In genomic region chr4:81802308-81802846, GRCh38 we compare ENCODE assay signal across 22 cellular contexts.
"Had no signal": no experiment of that assay in that cellular context is flagged by ENCODE, and none has a peak within 500 bp of the region (broad histone marks: within the 10 kb centered on the region; RNA-seq: fewer than 3 reads in every experiment).

No MANE protein-coding gene starts in this region.

- H3K27ac ChIP-seq: colonic mucosa, heart left ventricle, neutrophil, psoas muscle, sigmoid colon, skin epidermis, stomach, thoracic aorta, transverse colon had no signal

- H3K4me3 Mint-ChIP-seq: endodermal cell; naive thymus-derived CD8-positive, alpha-beta T cell had no signal

- H3K9me3 ChIP-seq: colonic mucosa, mucosa of descending colon, neutrophil, psoas muscle, sigmoid colon, stomach, thoracic aorta, transverse colon had no signal

- H3K27ac Mint-ChIP-seq: endodermal cell; naive thymus-derived CD8-positive, alpha-beta T cell had no signal

- H3K4me1 ChIP-seq: colonic mucosa, heart left ventricle, psoas muscle, sigmoid colon, stomach, transverse colon had no signal

- H3K36me3 ChIP-seq: colonic mucosa, heart left ventricle, neutrophil, sigmoid colon, stomach, thoracic aorta, transverse colon had no signal

- DNase-seq: colonic mucosa; dermis blood vessel endothelial cell; endodermal cell; erythroblast; foreskin melanocyte; heart left ventricle; hippocampal formation; left colon; mammary epithelial cell; mucosa of descending colon; naive thymus-derived CD8-positive, alpha-beta T cell; psoas muscle; retina; sigmoid colon; stimulated activated CD4-positive, alpha-beta T cell treated with anti-CD3 and anti-CD28 coated beads, Interleukin-12 subunit alpha, Interleukin-12 subunit beta, amount 100 ng/mL, for 4 hours; stimulated activated naive CD4-positive, alpha-beta T cell; stomach; substantia nigra; transverse colon had no signal

- H3K27me3 ChIP-seq: colonic mucosa, heart left ventricle, neutrophil, sigmoid colon, stomach, transverse colon had no signal

- H3K36me3 Mint-ChIP-seq: naive thymus-derived CD8-positive, alpha-beta T cell had no signal

- H3K4me3 ChIP-seq: colonic mucosa, heart left ventricle, mucosa of descending colon, psoas muscle, sigmoid colon, skin epidermis, stomach, thoracic aorta, transverse colon had no signal

- ATAC-seq: heart left ventricle; left colon; mucosa of descending colon; naive thymus-derived CD8-positive, alpha-beta T cell; psoas muscle had no signal
